ENCODE assay signal across 15 cellular contexts in the genomic region with DNA sequence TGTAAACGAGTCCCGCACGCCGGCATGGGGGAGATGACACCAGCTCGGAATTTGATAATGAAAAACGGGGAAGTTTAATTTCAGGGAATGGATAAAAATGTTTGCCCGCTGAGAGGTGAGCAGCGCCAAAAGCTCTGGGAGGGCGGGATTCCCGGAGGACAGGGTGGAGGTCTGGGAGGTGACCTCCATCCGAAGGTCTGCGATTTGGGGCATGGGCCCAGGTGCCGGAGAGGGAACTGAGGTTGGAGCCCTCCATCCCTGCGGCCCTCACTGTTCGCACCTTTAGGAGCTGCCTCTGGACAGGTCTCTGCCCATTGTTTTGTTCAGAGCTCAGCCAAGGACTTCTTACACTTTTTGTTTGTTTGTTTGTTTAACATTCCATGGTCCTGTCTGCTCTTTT.
"Had no signal": no experiment of that assay in that cellular context is flagged by ENCODE, and none has a peak within 500 bp of the region (broad histone marks: within the 10 kb centered on the region; RNA-seq: fewer than 3 reads in every experiment).

No MANE protein-coding gene starts in this region.

- H3K4me1 Mint-ChIP-seq: activated T-helper 17 cell treated with anti-CD3 and anti-CD28 coated beads, Interleukin-2, amount 50 U/mL, for 72 hours; stimulated activated memory B cell treated with anti-CD40 and anti-IgM and Interleukin-4, amounts not matched to agents 10 μg/mL and 1 μg/mL and 100 μg/mL, for 72 hours had no signal

- H3K4me1 ChIP-seq: left lung, uterus had no signal

- H3K4me3 Mint-ChIP-seq: activated CD8-positive, alpha-beta T cell treated with anti-CD3 and anti-CD28 coated beads, Interleukin-2, amount 10 ng/mL, durations not matched to agents 7 days and 5 days; activated T-helper 17 cell treated with anti-CD3 and anti-CD28 coated beads, Interleukin-2, amount 50 U/mL, for 72 hours; memory B cell; natural killer cell treated with Interleukin-12 subunit alpha and Interleukin-12 subunit beta and Interleukin-15 and Interleukin-18, amount 100 ng/mL, for 72 hours; stimulated activated memory B cell treated with anti-CD40 and anti-IgM and Interleukin-4, amounts not matched to agents 10 μg/mL and 1 μg/mL and 100 μg/mL, for 72 hours; T-helper 1 cell treated with Interleukin-12 subunit alpha and Interleukin-12 subunit beta and Interleukin-4 antibody, amounts not matched to agents 30 μg/mL and 1 μg/mL, for 36 hours had no signal

- ATAC-seq: activated CD8-positive, alpha-beta T cell treated with anti-CD3 and anti-CD28 coated beads, Interleukin-2, amount 10 ng/mL, durations not matched to agents 7 days and 5 days; activated T-helper 17 cell treated with anti-CD3 and anti-CD28 coated beads, Interleukin-2, amount 50 U/mL, for 72 hours; gastroesophageal sphincter; left lung; natural killer cell treated with Interleukin-12 subunit alpha and Interleukin-12 subunit beta and Interleukin-15 and Interleukin-18, amount 100 ng/mL, for 72 hours; stimulated activated memory B cell treated with anti-CD40 and anti-IgM and Interleukin-4, amounts not matched to agents 10 μg/mL and 1 μg/mL and 100 μg/mL, for 72 hours had no signal

- H3K4me3 ChIP-seq: gastroesophageal sphincter, left lung, thyroid gland, uterus had no signal

- H3K27me3 ChIP-seq: thyroid gland, uterus had no signal

- H3K9me3 Mint-ChIP-seq: activated T-helper 17 cell treated with anti-CD3 and anti-CD28 coated beads, Interleukin-2, amount 50 U/mL, for 72 hours; natural killer cell treated with Interleukin-12 subunit alpha and Interleukin-12 subunit beta and Interleukin-15 and Interleukin-18, amount 100 ng/mL, for 72 hours; T-helper 1 cell treated with Interleukin-12 subunit alpha and Interleukin-12 subunit beta and Interleukin-4 antibody, amounts not matched to agents 30 μg/mL and 1 μg/mL, for 36 hours had no signal

- H3K27ac Mint-ChIP-seq: activated CD8-positive, alpha-beta T cell treated with anti-CD3 and anti-CD28 coated beads, Interleukin-2, amount 10 ng/mL, durations not matched to agents 7 days and 5 days; activated T-helper 17 cell treated with anti-CD3 and anti-CD28 coated beads, Interleukin-2, amount 50 U/mL, for 72 hours; memory B cell; natural killer cell treated with Interleukin-12 subunit alpha and Interleukin-12 subunit beta and Interleukin-15 and Interleukin-18, amount 100 ng/mL, for 72 hours; stimulated activated memory B cell treated with anti-CD40 and anti-IgM and Interleukin-4, amounts not matched to agents 10 μg/mL and 1 μg/mL and 100 μg/mL, for 72 hours; T-helper 1 cell treated with Interleukin-12 subunit alpha and Interleukin-12 subunit beta and Interleukin-4 antibody, amounts not matched to agents 30 μg/mL and 1 μg/mL, for 36 hours had no signal

- H3K36me3 Mint-ChIP-seq: natural killer cell treated with Interleukin-12 subunit alpha and Interleukin-12 subunit beta and Interleukin-15 and Interleukin-18, amount 100 ng/mL, for 72 hours; stimulated activated memory B cell treated with anti-CD40 and anti-IgM and Interleukin-4, amounts not matched to agents 10 μg/mL and 1 μg/mL and 100 μg/mL, for 72 hours had no signal

- H3K36me3 ChIP-seq: gastroesophageal sphincter, left lung, thyroid gland, uterus had no signal

- DNase-seq: activated CD4-positive, alpha-beta T cell treated with anti-CD3 and anti-CD28 coated beads for 48 hours; activated CD8-positive, alpha-beta memory T cell treated with anti-CD3 and anti-CD28 coated beads, Interleukin-2, amount 50 U/mL, for 48 hours; activated CD8-positive, alpha-beta T cell treated with anti-CD3 and anti-CD28 coated beads, Interleukin-2, amount 10 ng/mL, durations not matched to agents 7 days and 5 days; activated naive CD4-positive, alpha-beta T cell treated with Interleukin-2 at 50 U/mL for 16 hours; stimulated activated CD4-positive, alpha-beta T cell treated with anti-CD3 and anti-CD28 coated beads, Interleukin-12 subunit alpha, Interleukin-12 subunit beta, amount 100 ng/mL, for 4 hours; stimulated activated CD4-positive, alpha-beta T cell treated with anti-CD3 and anti-CD28 coated beads, Interleukin-2, amount 100 ng/mL, for 24 hours; thyroid gland had no signal

- H3K9me3 ChIP-seq: gastroesophageal sphincter, left lung, thyroid gland, uterus had no signal

- H3K27ac ChIP-seq: gastroesophageal sphincter, left lung, thyroid gland, uterus had no signal
